ENCODE assay signal across 11 cellular contexts in genomic region chr3:66487475-66487874, GRCh38. TPM values are rescaled to one million over a fixed set of nuclear protein-coding genes. Genes with fewer than 3 reads are reported as not detected.
DNase-seq lines count a peak whose midpoint lies in the region; ATAC-seq, FAIRE-seq and TF ChIP-seq lines count a peak whose summit lies in the region.
"Had no signal": no experiment of that assay in that cellular context is flagged by ENCODE, and none has a peak within 500 bp of the region (broad histone marks: within the 10 kb centered on the region; RNA-seq: fewer than 3 reads in every experiment).

No MANE protein-coding gene starts in this region.

- H3K9me3 ChIP-seq in stomach (no peaks in the 10 kb centered on the region), pancreas (no peaks in the 10 kb centered on the region)

- H3K4me1 Mint-ChIP-seq in activated CD4-positive, alpha-beta T cell treated with anti-CD3 and anti-CD28 coated beads, Interleukin-2, amount 10 ng/mL, durations not matched to agents 24 days and 14 days = peaks cover 78% of the 10 kb centered on the region
- H3K4me1 Mint-ChIP-seq in activated naive CD8-positive, alpha-beta T cell treated with anti-CD3 and anti-CD28 coated beads, Interleukin-2, amount 50 U/mL, for 24 hours = peaks cover 78% of the 10 kb centered on the region
- H3K4me1 Mint-ChIP-seq in natural killer cell = peaks cover 7 to 16% of the 10 kb centered on the region in 2 donors

- TF ChIP-seq POLR2A in stomach (IDR thresholded peaks at IDR 0.05) = no peak

- ATAC-seq in activated naive CD8-positive, alpha-beta T cell treated with anti-CD3 and anti-CD28 coated beads, Interleukin-2, amount 50 U/mL, for 24 hours = no peak
- ATAC-seq in natural killer cell = no peak
- ATAC-seq in pancreas = no peak

- H3K27ac ChIP-seq in stomach (peak overlapping the region in 4 of 5 donors; percentile 64 to 96 (median 86)), pancreas (peak overlapping the region in 2 of 4 donors; percentile 53 to 82)

- no peak for TF ChIP-seq EP300 in stomach (IDR thresholded peaks at IDR 0.05)

- H3K4me3 ChIP-seq in stomach (no peak overlapping the region), pancreas (no peak overlapping the region)

- peaks cover 53 to 99% (median 81%) of the 10 kb centered on the region in 4 donors for H3K4me1 ChIP-seq in stomach
- peaks cover 64 to 82% (median 68%) of the 10 kb centered on the region in 3 donors for H3K4me1 ChIP-seq in pancreas

- no peaks in the 10 kb centered on the region for H3K27me3 Mint-ChIP-seq in activated CD4-positive, alpha-beta T cell treated with anti-CD3 and anti-CD28 coated beads, Interleukin-2, amount 10 ng/mL, durations not matched to agents 24 days and 14 days
- H3K27me3 Mint-ChIP-seq in activated naive CD8-positive, alpha-beta T cell treated with anti-CD3 and anti-CD28 coated beads, Interleukin-2, amount 50 U/mL, for 24 hours = peaks cover 7% of the 10 kb centered on the region
- peaks cover 4 to 26% of the 10 kb centered on the region in 2 donors for H3K27me3 Mint-ChIP-seq in natural killer cell (ENCODE audit: low read depth in 2 of 2)

- FAIRE-seq in pancreas (lab: Jason Lieb, UNC) = no peak

- no peaks in the 10 kb centered on the region for H3K36me3 ChIP-seq in stomach
- H3K36me3 ChIP-seq in pancreas = no peaks in the 10 kb centered on the region

- no peak overlapping the region for H3K4me3 Mint-ChIP-seq in activated CD4-positive, alpha-beta T cell treated with anti-CD3 and anti-CD28 coated beads, Interleukin-2, amount 10 ng/mL, durations not matched to agents 24 days and 14 days
- no peak overlapping the region for H3K4me3 Mint-ChIP-seq in activated naive CD8-positive, alpha-beta T cell treated with anti-CD3 and anti-CD28 coated beads, Interleukin-2, amount 50 U/mL, for 24 hours
- H3K4me3 Mint-ChIP-seq in natural killer cell = no peak overlapping the region

- peak overlapping the region; percentile 55 for H3K27ac Mint-ChIP-seq in activated CD4-positive, alpha-beta T cell treated with anti-CD3 and anti-CD28 coated beads, Interleukin-2, amount 10 ng/mL, durations not matched to agents 24 days and 14 days
- H3K27ac Mint-ChIP-seq in activated naive CD8-positive, alpha-beta T cell treated with anti-CD3 and anti-CD28 coated beads, Interleukin-2, amount 50 U/mL, for 24 hours = peak overlapping the region; percentile 34
- no peak overlapping the region for H3K27ac Mint-ChIP-seq in natural killer cell

- H3K27me3 ChIP-seq in stomach (no peaks in the 10 kb centered on the region), pancreas (no peaks in the 10 kb centered on the region)

- 53 to 74% (median 62%) methylated on average over 5 of the region's 5 CpGs for WGBS in stomach, 5 donors
- WGBS in pancreas, 2 donors = 29 to 45% methylated on average over 5 of the region's 5 CpGs

- H3K9me3 Mint-ChIP-seq in activated CD4-positive, alpha-beta T cell treated with anti-CD3 and anti-CD28 coated beads, Interleukin-2, amount 10 ng/mL, durations not matched to agents 24 days and 14 days = peaks cover 3% of the 10 kb centered on the region
- H3K9me3 Mint-ChIP-seq in activated naive CD8-positive, alpha-beta T cell treated with anti-CD3 and anti-CD28 coated beads, Interleukin-2, amount 50 U/mL, for 24 hours = no peaks in the 10 kb centered on the region
- H3K9me3 Mint-ChIP-seq in natural killer cell = no peaks in the 10 kb centered on the region

- peaks cover 33% of the 10 kb centered on the region for H3K36me3 Mint-ChIP-seq in activated CD4-positive, alpha-beta T cell treated with anti-CD3 and anti-CD28 coated beads, Interleukin-2, amount 10 ng/mL, durations not matched to agents 24 days and 14 days (ENCODE audit: low read depth)
- H3K36me3 Mint-ChIP-seq in activated naive CD8-positive, alpha-beta T cell treated with anti-CD3 and anti-CD28 coated beads, Interleukin-2, amount 50 U/mL, for 24 hours (ENCODE audit: low read depth) = peaks cover 7% of the 10 kb centered on the region
- H3K36me3 Mint-ChIP-seq in natural killer cell = no peaks in the 10 kb centered on the region

- DNase-seq in activated CD4-positive, alpha-beta T cell treated with anti-CD3 and anti-CD28 coated beads, Interleukin-2, amount 10 ng/mL, durations not matched to agents 24 days and 14 days = no peak
- no peak for DNase-seq in activated CD4-positive, alpha-beta T cell treated with anti-CD3 and anti-CD28 coated beads for 48 hours
- no peak for DNase-seq in activated naive CD8-positive, alpha-beta T cell treated with anti-CD3 and anti-CD28 coated beads, Interleukin-2, amount 50 U/mL, for 24 hours
- peak; percentile 25 for DNase-seq in iris pigment epithelial cell (ENCODE audit: low read depth)
- no peak for DNase-seq in stomach
- no peak for DNase-seq in natural killer cell
- no peak for DNase-seq in pancreas
- DNase-seq in midbrain (lab: John Stamatoyannopoulos, UW) = no peak
- DNase-seq: activated CD8-positive, alpha-beta memory T cell treated with anti-CD3 and anti-CD28 coated beads, Interleukin-2, amount 50 U/mL, for 48 hours; KBM-7; stimulated activated CD4-positive, alpha-beta T cell treated with anti-CD3 and anti-CD28 coated beads, Interleukin-12 subunit alpha, Interleukin-12 subunit beta, amount 100 ng/mL, for 4 hours had no signal

- intact Hi-C loops in activated CD4-positive, alpha-beta T cell treated with anti-CD3 and anti-CD28 coated beads, Interleukin-2, amount 10 ng/mL, durations not matched to agents 24 days and 14 days (cut with micrococcal nuclease) = no loop called here
- intact Hi-C loops in stomach (cut with DNase I; ENCODE audit: low total_unique reads) (no loop called here), natural killer cell (cut with micrococcal nuclease) (no loop called here), pancreas (cut with DNase I) (no loop called here)

- TF ChIP-seq CTCF in stomach (IDR thresholded peaks at IDR 0.05) = no peak
- no peak for TF ChIP-seq CTCF in natural killer cell (IDR thresholded peaks at IDR 0.05)
- TF ChIP-seq CTCF in pancreas (IDR thresholded peaks at IDR 0.05) = no peak

RNA-seq across cellular contexts. Expression of gene LRIG1, which starts 13.3 kb away (rescaled TPM):
- total RNA-seq in activated CD4-positive, alpha-beta T cell treated with anti-CD3 and anti-CD28 coated beads, Interleukin-2, amount 10 ng/mL, durations not matched to agents 24 days and 14 days = 50.3 and 52.8 TPM in 2 replicates
- total RNA-seq in stomach (100 to 1,000 TPM in 3 of 5 donors, 10 to 100 TPM in 2; 85.8 to 278 (median 101) TPM), natural killer cell (10 to 100 TPM in 1 of 3 donors, 1 to 10 TPM in 2; 5.5 to 10.6 (median 8.5) TPM), pancreas (100 to 1,000 TPM in 1 of 6 donors, 10 to 100 TPM in 5; 57.8 to 104 (median 80.5) TPM)
- polyA plus RNA-seq in stomach (10 to 100 TPM; 20.2 to 31.5 (median 21.2) TPM), pancreas (10 to 100 TPM; 32.7 to 35.8 TPM)

Comparison
In these comparisons a context has a peak if more than half of its experiments do, and no peak if none do; other contexts are left out.
1. H3K27ac Mint-ChIP-seq: peak in activated CD4-positive, alpha-beta T cell treated with anti-CD3 and anti-CD28 coated beads, Interleukin-2, amount 10 ng/mL, durations not matched to agents 24 days and 14 days (single experiment) and activated naive CD8-positive, alpha-beta T cell treated with anti-CD3 and anti-CD28 coated beads, Interleukin-2, amount 50 U/mL, for 24 hours (single experiment); none in natural killer cell (0 of 2).